Comparison of ENCODE assay signal across 8 cellular contexts in genomic region chr7:129780257-129781127, GRCh38.
DNase-seq lines count a peak whose midpoint lies in the region; ATAC-seq lines count a peak whose summit lies in the region.

No MANE protein-coding gene starts in this region.

- no peaks in the 10 kb centered on the region for H3K36me3 Mint-ChIP-seq in IgD-negative memory B cell

- H3K4me1 ChIP-seq in iPS-18a (ENCODE audit: control insufficient read depth, low read depth, low read length): peaks cover 36% of the 10 kb centered on the region

- peak overlapping the region in 2 of 3 donors; percentile 22 to 90 for H3K27ac Mint-ChIP-seq in IgD-negative memory B cell

- no peaks in the 10 kb centered on the region for H3K9me3 ChIP-seq in iPS-18a (ENCODE audit: control insufficient read depth, low read depth, low read length)

- ATAC-seq in GM18498 (IDR thresholded peaks at IDR 0.05; ENCODE audit: unreplicated experiment) (peak; percentile 38), GM21825 (IDR thresholded peaks at IDR 0.05; ENCODE audit: unreplicated experiment) (no peak)

- H3K4me3 ChIP-seq in iPS-18a (ENCODE audit: low read length): peak overlapping the region; percentile 65

- DNase-seq in RPMI7951 (ENCODE audit: low read depth): peak; percentile 24
- peak; percentile 69 for DNase-seq in activated T-helper 9 cell treated with anti-CD3 and anti-CD28 coated beads, Interleukin-2, amount 50 U/mL, for 16 hours (ENCODE audit: low read depth)
- DNase-seq in stimulated activated CD4-positive, alpha-beta T cell treated with anti-CD3 and anti-CD28 coated beads, Interleukin-12 subunit alpha, Interleukin-12 subunit beta, amount 100 ng/mL, for 48 hours (ENCODE audit: low read depth in 2 of 3, low spot score in 1 of 3): peak; percentile 59 to 70 (median 61)
- DNase-seq in GF-D8 (lab: John Stamatoyannopoulos, UW): no peak

- H3K27me3 Mint-ChIP-seq in IgD-negative memory B cell: peaks cover 44% of the 10 kb centered on the region

- H3K27me3 ChIP-seq in iPS-18a (ENCODE audit: control insufficient read depth, insufficient read depth, low read length): peaks cover 92% of the 10 kb centered on the region

- peak overlapping the region; percentile 51 for H3K9ac ChIP-seq in iPS-18a (ENCODE audit: low read length)

- no peaks in the 10 kb centered on the region for H3K9me3 Mint-ChIP-seq in IgD-negative memory B cell

- H3K4me1 Mint-ChIP-seq in IgD-negative memory B cell: peaks cover 24 to 25% (median 25%) of the 10 kb centered on the region in 3 donors

- no peak overlapping the region for H3K27ac ChIP-seq in iPS-18a (ENCODE audit: low read length)

- H3K4me3 Mint-ChIP-seq in IgD-negative memory B cell: peak overlapping the region; percentile 76 to 94 (median 91)

- no peaks in the 10 kb centered on the region for H3K36me3 ChIP-seq in iPS-18a (ENCODE audit: control insufficient read depth, low read depth, low read length)
